8 cellular contexts compared by ENCODE assay signal in genomic region chr3:139111392-139112229, GRCh38.
DNase-seq lines count a peak whose midpoint lies in the region; ATAC-seq and TF ChIP-seq lines count a peak whose summit lies in the region.

No MANE protein-coding gene starts in this region.

- CTCF ChIA-PET in activated CD8-positive, alpha-beta T cell treated with anti-CD3 and anti-CD28 coated beads, Interleukin-2, amount 10 ng/mL, durations not matched to agents 7 days and 5 days (lab: Charles Lee): interaction anchor here (0.6 to 5.6 kb wide), 27 partner anchors 9 to 1025 kb away, joined by 3 to 55 read pairs (median 4); partner anchors contain the start of gene COPB2

- H4K5ac ChIP-seq in mesendoderm (ENCODE audit: low read length): no peak overlapping the region

- H3K36me3 ChIP-seq in GM06990 (ENCODE audit: control insufficient read depth, insufficient read depth, low read length) (no peaks in the 10 kb centered on the region), endodermal cell (ENCODE audit: control insufficient read depth, insufficient read depth, low read length) (no peaks in the 10 kb centered on the region), mesendoderm (ENCODE audit: control insufficient read depth, insufficient read depth, low read length) (no peaks in the 10 kb centered on the region)

- TF ChIP-seq CTCF in GM06990 (IDR thresholded peaks at IDR 0.05; ENCODE audit: insufficient read depth, low read length, poor library complexity, severe bottlenecking): peak; percentile 85
- peak; percentile 87 for TF ChIP-seq CTCF in endodermal cell (conservative IDR thresholded peaks at IDR 0.05)

- H3K9me3 ChIP-seq in endodermal cell (ENCODE audit: control insufficient read depth, low read length): no peaks in the 10 kb centered on the region

- no peak overlapping the region for H3K27ac ChIP-seq in endodermal cell (ENCODE audit: low read depth, low read length)
- no peak overlapping the region for H3K27ac ChIP-seq in mesendoderm (ENCODE audit: low read depth, low read length)

- H3K9ac ChIP-seq in endodermal cell (ENCODE audit: extremely low read depth, low read length, poor library complexity, severe bottlenecking) (no peak overlapping the region), mesendoderm (ENCODE audit: low read length) (no peak overlapping the region)

- no peaks in the 10 kb centered on the region for H3K36me3 Mint-ChIP-seq in activated CD8-positive, alpha-beta T cell treated with anti-CD3 and anti-CD28 coated beads, Interleukin-2, amount 10 ng/mL, durations not matched to agents 7 days and 5 days (ENCODE audit: low read depth)
- H3K36me3 Mint-ChIP-seq in endodermal cell (ENCODE audit: low read depth): no peaks in the 10 kb centered on the region

- H3K4me3 ChIP-seq in GM06990 (replicated peaks; ENCODE audit: low read depth, low read length) (no peak overlapping the region), endodermal cell (ENCODE audit: low read length) (no peak overlapping the region), mesendoderm (ENCODE audit: low read length) (no peak overlapping the region)

- H3K27me3 ChIP-seq in GM06990 (replicated peaks; ENCODE audit: control insufficient read depth, insufficient read depth, low read length) (no peaks in the 10 kb centered on the region), endodermal cell (ENCODE audit: control insufficient read depth, insufficient read depth, low read length, poor library complexity, severe bottlenecking) (peaks cover 26% of the 10 kb centered on the region), mesendoderm (ENCODE audit: insufficient read depth, low read length, poor library complexity) (no peaks in the 10 kb centered on the region)

- no peak overlapping the region for H3K56ac ChIP-seq in mesendoderm (ENCODE audit: low read length)

- WGBS in endodermal cell (ENCODE audit: insufficient coverage in 1 of 2, insufficient read length in 1 of 2), 2 experiments: 16 to 60% methylated on average over 1 to 12 of the region's 13 CpGs
- no CpG with 5 or more reads among the region's 13 CpGs for WGBS in mesendoderm (ENCODE audit: extremely low coverage, insufficient coverage, low lambda C conversion rate)

- no peak overlapping the region for H2BK15ac ChIP-seq in mesendoderm (replicated peaks; ENCODE audit: low read depth)

- H3K4ac ChIP-seq in mesendoderm (ENCODE audit: low read depth, low read length): no peak overlapping the region

- DNase-seq in GM06990 (ENCODE audit: extremely low read depth, insufficient read length) (peak; percentile 29), NCI-H526 treated with DMSO at 0.1 percent for 48 hours (lab: John Stamatoyannopoulos, UW) (peak; percentile 46), endodermal cell (peak; percentile 92), mesendoderm (peak; percentile 62)
- DNase-seq in activated CD8-positive, alpha-beta T cell treated with anti-CD3 and anti-CD28 coated beads, Interleukin-2, amount 10 ng/mL, durations not matched to agents 7 days and 5 days: peak; percentile 75
- peak; percentile 80 for DNase-seq in stimulated activated CD8-positive, alpha-beta memory T cell treated with anti-CD3 and anti-CD28 coated beads, Interleukin-4, amount 100 ng/mL, for 48 hours

- peaks cover 15% of the 10 kb centered on the region for H3K4me1 Mint-ChIP-seq in activated CD8-positive, alpha-beta T cell treated with anti-CD3 and anti-CD28 coated beads, Interleukin-2, amount 10 ng/mL, durations not matched to agents 7 days and 5 days (ENCODE audit: low read depth)
- no peaks in the 10 kb centered on the region for H3K4me1 Mint-ChIP-seq in endodermal cell

- POLR2A ChIA-PET in activated CD8-positive, alpha-beta T cell treated with anti-CD3 and anti-CD28 coated beads, Interleukin-2, amount 10 ng/mL, durations not matched to agents 7 days and 5 days (lab: Charles Lee): no interaction called here

- H3K4me3 Mint-ChIP-seq in activated CD8-positive, alpha-beta T cell treated with anti-CD3 and anti-CD28 coated beads, Interleukin-2, amount 10 ng/mL, durations not matched to agents 7 days and 5 days: no peak overlapping the region
- no peak overlapping the region for H3K4me3 Mint-ChIP-seq in endodermal cell

- H3K18ac ChIP-seq in mesendoderm (ENCODE audit: low read length): no peak overlapping the region

- peaks cover 13% of the 10 kb centered on the region for H3K27me3 Mint-ChIP-seq in activated CD8-positive, alpha-beta T cell treated with anti-CD3 and anti-CD28 coated beads, Interleukin-2, amount 10 ng/mL, durations not matched to agents 7 days and 5 days (ENCODE audit: low read depth)
- H3K27me3 Mint-ChIP-seq in endodermal cell (ENCODE audit: insufficient read depth): peaks cover 35% of the 10 kb centered on the region

- no peak overlapping the region for H2AK5ac ChIP-seq in mesendoderm (ENCODE audit: low read length)

- H4K8ac ChIP-seq in mesendoderm (ENCODE audit: low read depth, low read length): no peak overlapping the region

- no peaks in the 10 kb centered on the region for H3K4me1 ChIP-seq in endodermal cell (ENCODE audit: control insufficient read depth, insufficient read depth, low read length)
- H3K4me1 ChIP-seq in mesendoderm (ENCODE audit: control insufficient read depth, low read depth, low read length): no peaks in the 10 kb centered on the region

- ATAC-seq in HG02938 (IDR thresholded peaks at IDR 0.05; ENCODE audit: unreplicated experiment) (peak; percentile 62), GM21528 (IDR thresholded peaks at IDR 0.05; ENCODE audit: low FRiP score, unreplicated experiment) (no peak)
- ATAC-seq in activated CD8-positive, alpha-beta T cell treated with anti-CD3 and anti-CD28 coated beads, Interleukin-2, amount 10 ng/mL, durations not matched to agents 7 days and 5 days: peak; percentile 66

- H3K23ac ChIP-seq in mesendoderm (ENCODE audit: low read length): no peak overlapping the region

- no peak overlapping the region for H2BK5ac ChIP-seq in mesendoderm (ENCODE audit: low read length)

- H2BK120ac ChIP-seq in mesendoderm (ENCODE audit: low read depth, low read length): no peak overlapping the region

- H3K79me1 ChIP-seq in mesendoderm (ENCODE audit: low read length): no peaks in the 10 kb centered on the region

- H3K4me2 ChIP-seq in mesendoderm (ENCODE audit: low read length): no peak overlapping the region

- no peaks in the 10 kb centered on the region for H3K9me3 Mint-ChIP-seq in activated CD8-positive, alpha-beta T cell treated with anti-CD3 and anti-CD28 coated beads, Interleukin-2, amount 10 ng/mL, durations not matched to agents 7 days and 5 days (ENCODE audit: insufficient read depth)
- H3K9me3 Mint-ChIP-seq in endodermal cell: no peaks in the 10 kb centered on the region

- no peak overlapping the region for H3K27ac Mint-ChIP-seq in activated CD8-positive, alpha-beta T cell treated with anti-CD3 and anti-CD28 coated beads, Interleukin-2, amount 10 ng/mL, durations not matched to agents 7 days and 5 days
- no peak overlapping the region for H3K27ac Mint-ChIP-seq in endodermal cell

- no peaks in the 10 kb centered on the region for H3K79me2 ChIP-seq in mesendoderm (ENCODE audit: control insufficient read depth, insufficient read depth, low read length)

Comparison
In these comparisons a context has a peak if more than half of its experiments do, and no peak if none do; other contexts are left out.
1. DNase-seq: peak in every context shown above with its lines; median percentile 92 in endodermal cell; 80 in stimulated activated CD8-positive, alpha-beta memory T cell treated with anti-CD3 and anti-CD28 coated beads, Interleukin-4, amount 100 ng/mL, for 48 hours; 75 in activated CD8-positive, alpha-beta T cell treated with anti-CD3 and anti-CD28 coated beads, Interleukin-2, amount 10 ng/mL, durations not matched to agents 7 days and 5 days; 62 in mesendoderm; 46 in NCI-H526 treated with DMSO at 0.1 percent for 48 hours; 29 in GM06990.